ENCODE assay signal across 13 cellular contexts in genomic region chr4:168995537-168996295, GRCh38. TPM values are rescaled to one million over a fixed set of nuclear protein-coding genes. Genes with fewer than 3 reads are reported as not detected.
DNase-seq lines count a peak whose midpoint lies in the region; ATAC-seq, FAIRE-seq and TF ChIP-seq lines count a peak whose summit lies in the region.
"Had no signal": no experiment of that assay in that cellular context is flagged by ENCODE, and none has a peak within 500 bp of the region (broad histone marks: within the 10 kb centered on the region; RNA-seq: fewer than 3 reads in every experiment).

No MANE protein-coding gene starts in this region.

- peaks cover 3 to 22% of the 10 kb centered on the region in 2 experiments for H3K36me3 ChIP-seq in HepG2 (replicated peaks in 1 of 2; ENCODE audit: control insufficient read depth in 1 of 2, insufficient read depth in 2 of 2, low read length in 2 of 2)

- no peak overlapping the region for H3K4me2 ChIP-seq in HepG2 (ENCODE audit: low read depth, low read length)

- no peak overlapping the region for H3K4me3 ChIP-seq in AG09309 (ENCODE audit: control insufficient read depth, low read depth, low read length)
- H3K4me3 ChIP-seq in HepG2 (replicated peaks in 1 of 3; ENCODE audit: insufficient read depth in 1 of 3, low read depth in 2 of 3, low read length in 3 of 3): no peak overlapping the region

- H3K4me3 Mint-ChIP-seq in brain: no peak overlapping the region
- H3K4me3 Mint-ChIP-seq: activated T-cell treated with anti-CD3 and anti-CD28 coated beads, Interleukin-2, amount 50 U/mL, for 24 hours; memory B cell; T-cell had no signal

- H3K4me1 Mint-ChIP-seq in brain: peaks cover 58% of the 10 kb centered on the region

- POLR2A ChIA-PET in HepG2 (lab: Yijun Ruan, JAX): interaction anchor here (3.9 kb wide), 1 partner anchor 14 kb away, joined by 12 read pairs; the partner anchor contains the start of gene CBR4

- ATAC-seq in HG03520 (IDR thresholded peaks at IDR 0.05; ENCODE audit: unreplicated experiment) (peak; percentile 65), HepG2 (peak; percentile 59; the same call in 2 of the 3 replicates), HG02623 (IDR thresholded peaks at IDR 0.05; ENCODE audit: unreplicated experiment) (no peak), GM18520 (IDR thresholded peaks at IDR 0.05; ENCODE audit: unreplicated experiment) (no peak)

- no peak for TF ChIP-seq RAD21 in HepG2 (CRISPR knock-in tag; IDR thresholded peaks at IDR 0.05)

- no peak for DNase-seq in AG09309 (ENCODE audit: low read depth)
- DNase-seq in HepG2 (ENCODE audit: low spot score): no peak
- no peak for DNase-seq in stimulated activated CD4-positive, alpha-beta T cell treated with anti-CD3 and anti-CD28 coated beads, Interleukin-4, amount 100 ng/mL, for 4 hours
- DNase-seq in NCI-H2029 treated with DMSO at 0.1 percent for 48 hours (lab: John Stamatoyannopoulos, UW): no peak
- DNase-seq: activated T-cell treated with anti-CD3 and anti-CD28 coated beads, Interleukin-2, amount 50 U/mL, for 24 hours; effector CD8-positive, alpha-beta T cell; NCI-H2107; T-cell had no signal

- no peak overlapping the region for H3K27ac ChIP-seq in HepG2 (ENCODE audit: extremely low read length, insufficient read depth, low read length)

- H4K20me1 ChIP-seq in HepG2 (ENCODE audit: insufficient read depth, low read length): no peaks in the 10 kb centered on the region

- H2AFZ ChIP-seq in HepG2 (ENCODE audit: low read length): no peak overlapping the region

- H3K9me3 ChIP-seq in HepG2 (ENCODE audit: low read length): no peaks in the 10 kb centered on the region

- H3K27me3 Mint-ChIP-seq in brain: peaks cover 2% of the 10 kb centered on the region
- H3K27me3 Mint-ChIP-seq: activated T-cell treated with anti-CD3 and anti-CD28 coated beads, Interleukin-2, amount 50 U/mL, for 24 hours; memory B cell; T-cell had no signal

- 69% methylated on average over 2 of the region's 2 CpGs for WGBS in HepG2 (ENCODE audit: low lambda C conversion rate)

- no peak overlapping the region for H3K9ac ChIP-seq in HepG2 (ENCODE audit: insufficient read depth, low read depth, low read length)

- peaks cover 65% of the 10 kb centered on the region for H3K36me3 Mint-ChIP-seq in brain

- TF ChIP-seq CTCF in AG09309 (IDR thresholded peaks at IDR 0.05; ENCODE audit: control insufficient read depth, insufficient read depth, low read depth, low read length, missing control alignments) (peak; percentile 22), brain (conservative IDR thresholded peaks at IDR 0.05) (peak; percentile 41 to 50), HepG2 (CRISPR knock-in tag; IDR thresholded peaks at IDR 0.05) (peak; percentile 30; the same call in 1 of the 2 replicates)

- H3K4me1 ChIP-seq in HepG2 (ENCODE audit: insufficient read depth, low read length): peaks cover 11% of the 10 kb centered on the region; the same call in 1 of the 2 replicates

- CTCF ChIA-PET in HepG2 (lab: Yijun Ruan, JAX; ENCODE audit: low intra/inter-chr PET ratio, low total read pairs): interaction anchor here (1.3 kb wide), 1 partner anchor 497 kb away, joined by 5 read pairs; no protein-coding TSS in a partner anchor

- no peak for FAIRE-seq in HepG2 (lab: Jason Lieb, UNC)

- in situ Hi-C loops in HepG2 (cut with HindIII; ENCODE audit: extremely low pct_ligation_motif_present, low pct_unique_long_range_greater_than_20kb): no loop called here

- TF ChIP-seq POLR2A in HepG2 (IDR thresholded peaks at IDR 0.05; ENCODE audit: insufficient read depth in 1 of 2, low read depth in 2 of 2, low read length in 2 of 2): no peak

- H3K27me3 ChIP-seq in HepG2 (ENCODE audit: control insufficient read depth in 1 of 2, insufficient read depth in 2 of 2, low read length in 2 of 2): no peaks in the 10 kb centered on the region

- no TSS peak for BruUV-seq in HepG2 (replicated peaks; lab: Mats Ljungman, UMichigan)

- TF ChIP-seq EP300 in HepG2 (IDR thresholded peaks at IDR 0.05; ENCODE audit: low read depth in 2 of 2, low read length in 2 of 2): no peak
- TF ChIP-seq EP300 in HepG2 (CRISPR knock-in tag; IDR thresholded peaks at IDR 0.05; ENCODE audit: borderline replicate concordance): no peak

- peak overlapping the region in 1 of 5 experiments; percentile 4 for H3K27ac Mint-ChIP-seq in brain
- H3K27ac Mint-ChIP-seq: activated T-cell treated with anti-CD3 and anti-CD28 coated beads, Interleukin-2, amount 50 U/mL, for 24 hours; memory B cell; T-cell had no signal

- intact Hi-C loops in HepG2 (cut with micrococcal nuclease; ENCODE audit: unreplicated experiment): no loop called here

- no peaks in the 10 kb centered on the region for H3K79me2 ChIP-seq in HepG2 (ENCODE audit: insufficient read depth, low read length)

- H3K9me3 Mint-ChIP-seq in brain: no peaks in the 10 kb centered on the region
- H3K9me3 Mint-ChIP-seq: activated T-cell treated with anti-CD3 and anti-CD28 coated beads, Interleukin-2, amount 50 U/mL, for 24 hours; memory B cell; T-cell had no signal

TF ChIP-seq in HepG2, 621 proteins besides CTCF, POLR2A, EP300 and RAD21 (continues in another document):
- TF ChIP-seq, protein P1, sequence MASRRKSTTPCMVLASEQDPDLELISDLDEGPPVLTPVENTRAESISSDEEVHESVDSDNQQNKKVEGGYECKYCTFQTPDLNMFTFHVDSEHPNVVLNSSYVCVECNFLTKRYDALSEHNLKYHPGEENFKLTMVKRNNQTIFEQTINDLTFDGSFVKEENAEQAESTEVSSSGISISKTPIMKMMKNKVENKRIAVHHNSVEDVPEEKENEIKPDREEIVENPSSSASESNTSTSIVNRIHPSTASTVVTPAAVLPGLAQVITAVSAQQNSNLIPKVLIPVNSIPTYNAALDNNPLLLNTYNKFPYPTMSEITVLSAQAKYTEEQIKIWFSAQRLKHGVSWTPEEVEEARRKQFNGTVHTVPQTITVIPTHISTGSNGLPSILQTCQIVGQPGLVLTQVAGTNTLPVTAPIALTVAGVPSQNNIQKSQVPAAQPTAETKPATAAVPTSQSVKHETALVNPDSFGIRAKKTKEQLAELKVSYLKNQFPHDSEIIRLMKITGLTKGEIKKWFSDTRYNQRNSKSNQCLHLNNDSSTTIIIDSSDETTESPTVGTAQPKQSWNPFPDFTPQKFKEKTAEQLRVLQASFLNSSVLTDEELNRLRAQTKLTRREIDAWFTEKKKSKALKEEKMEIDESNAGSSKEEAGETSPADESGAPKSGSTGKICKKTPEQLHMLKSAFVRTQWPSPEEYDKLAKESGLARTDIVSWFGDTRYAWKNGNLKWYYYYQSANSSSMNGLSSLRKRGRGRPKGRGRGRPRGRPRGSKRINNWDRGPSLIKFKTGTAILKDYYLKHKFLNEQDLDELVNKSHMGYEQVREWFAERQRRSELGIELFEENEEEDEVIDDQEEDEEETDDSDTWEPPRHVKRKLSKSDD (CRISPR knock-in tag; IDR thresholded peaks at IDR 0.05; ENCODE audit: low read depth): no peak
- TF ChIP-seq ZMYM4 (CRISPR knock-in tag; IDR thresholded peaks at IDR 0.05): no peak
- TF ChIP-seq STAG1 (CRISPR knock-in tag; IDR thresholded peaks at IDR 0.05): peak; percentile 58

RNA-seq across cellular contexts. Expression of gene CBR4, which starts 14.3 kb away (rescaled TPM):
- 3.1 TPM for polyA plus RNA-seq in brain (ENCODE audit: insufficient read depth, low read depth, low replicate concordance)
- 20.7 and 21.9 TPM in 2 replicates for total RNA-seq in HepG2 (2016; rRNA removed; fragmentation: Illumina TruSeq; extraction: Trizol)
- 7.2 and 7.4 TPM in 2 replicates for total RNA-seq in HepG2 (2016; cell fraction: cytosol; rRNA removed; fragmentation: Illumina TruSeq; extraction: Trizol; ENCODE audit: low read depth)
- 21.0 and 24.2 TPM in 2 replicates for total RNA-seq in HepG2 (2016; cell fraction: insoluble cytoplasmic fraction; rRNA removed; fragmentation: Illumina TruSeq; extraction: Trizol)
- 6.5 and 6.8 TPM in 2 replicates for total RNA-seq in HepG2 (2016; cell fraction: membrane; rRNA removed; fragmentation: Illumina TruSeq; extraction: Trizol)
- total RNA-seq in HepG2 (2016; cell fraction: nucleus; rRNA removed; fragmentation: Illumina TruSeq; extraction: Trizol): 39.5 and 40.0 TPM in 2 replicates
- polyA plus RNA-seq in HepG2 (2011; rRNA removed): 6.9 and 7.3 TPM in 2 replicates
- 1.9 and 2.8 TPM in 2 replicates for polyA plus RNA-seq in HepG2 (2011; cell fraction: cytosol; rRNA removed)
- polyA plus RNA-seq in HepG2 (2011; cell fraction: nucleus; rRNA removed): 14.0 and 21.4 TPM in 2 replicates
- polyA plus RNA-seq in HepG2 (2012): 9.3 and 12.6 TPM in 2 replicates
- polyA plus RNA-seq in HepG2 (2016; cell fraction: cytosol; fragmentation: Illumina TruSeq; extraction: Trizol; ENCODE audit: low read depth): 1.2 and 1.7 TPM in 2 replicates
- 17.1 and 20.0 TPM in 2 replicates for polyA plus RNA-seq in HepG2 (2016; cell fraction: insoluble cytoplasmic fraction; fragmentation: Illumina TruSeq; extraction: Trizol; ENCODE audit: low read depth)
- polyA plus RNA-seq in HepG2 (2016; cell fraction: membrane; fragmentation: Illumina TruSeq; extraction: Trizol; ENCODE audit: low read depth): 2.4 and 2.8 TPM in 2 replicates
- polyA plus RNA-seq in HepG2 (2016; cell fraction: nucleus; fragmentation: Illumina TruSeq; extraction: Trizol; ENCODE audit: insufficient read depth, low read depth): 30.7 and 35.3 TPM in 2 replicates
- 4.0 and 4.6 TPM in 2 replicates for polyA minus RNA-seq in HepG2 (2011; rRNA and poly(A)+ RNA removed; ENCODE audit: low replicate concordance)
- 2.9 and 3.2 TPM in 2 replicates for polyA minus RNA-seq in HepG2 (2011; cell fraction: cytosol; rRNA and poly(A)+ RNA removed)
- polyA minus RNA-seq in HepG2 (2011; cell fraction: nucleus; rRNA and poly(A)+ RNA removed): 55.5 and 58.1 TPM in 2 replicates

Comparison
In these comparisons a context has a peak if more than half of its experiments do, and no peak if none do; other contexts are left out.
1. ATAC-seq: peak in HG03520 (single experiment) and HepG2 (single experiment); none in HG02623 (single experiment) and GM18520 (single experiment).
2. Peak in every context shown above with its lines, with median percentiles within 50 percentile points of each other: CTCF ChIP-seq.